Comparison of ENCODE assay signal across 8 cellular contexts in genomic region chr16:30032083-30032819, GRCh38. TPM values are rescaled to one million over a fixed set of nuclear protein-coding genes. Genes with fewer than 3 reads are reported as not detected.
DNase-seq lines count a peak whose midpoint lies in the region; ATAC-seq and TF ChIP-seq lines count a peak whose summit lies in the region.

No MANE protein-coding gene starts in this region.

- peak overlapping the region; percentile 8 for H3K4me3 Mint-ChIP-seq in activated CD4-positive, alpha-beta T cell treated with anti-CD3 and anti-CD28 coated beads for 36 hours

- H3K4me3 ChIP-seq in BLaER1 (no peak overlapping the region), HCT116 (replicated peaks in 1 of 2; ENCODE audit: low read depth in 1 of 2, low read length in 2 of 2) (no peak overlapping the region), stomach (no peak overlapping the region)

- peaks cover 38% of the 10 kb centered on the region for H3K27me3 Mint-ChIP-seq in activated CD4-positive, alpha-beta T cell treated with anti-CD3 and anti-CD28 coated beads for 36 hours

- H3K9me3 Mint-ChIP-seq in activated CD4-positive, alpha-beta T cell treated with anti-CD3 and anti-CD28 coated beads for 36 hours (ENCODE audit: low read depth): no peaks in the 10 kb centered on the region

- H3K9me3 ChIP-seq in BLaER1 (no peaks in the 10 kb centered on the region), HCT116 (ENCODE audit: control insufficient read depth in 1 of 2, insufficient read depth in 1 of 2, low read depth in 1 of 2, low read length in 2 of 2) (no peaks in the 10 kb centered on the region), stomach (no peaks in the 10 kb centered on the region)

- WGBS in stomach, 5 donors: 24 to 36% (median 26%) methylated on average over 10 to 12 of the region's 12 CpGs

- H2AFZ ChIP-seq in HCT116 (ENCODE audit: low read depth, low read length, poor library complexity, severe bottlenecking): no peak overlapping the region

- ATAC-seq in HCT116: peak; percentile 79
- ATAC-seq in activated CD4-positive, alpha-beta T cell treated with anti-CD3 and anti-CD28 coated beads for 36 hours: peak; percentile 62
- no peak for ATAC-seq in GM19023 (IDR thresholded peaks at IDR 0.05; ENCODE audit: unreplicated experiment)

- H3K4me2 ChIP-seq in BLaER1 (peak overlapping the region; percentile 55), HCT116 (ENCODE audit: low read length) (0 out of 2 replicates have a peak overlapping the region, but pooled peaks have one; percentile 15)

- no peaks in the 10 kb centered on the region for H3K9me2 ChIP-seq in HCT116 (ENCODE audit: insufficient read depth)

- TF ChIP-seq RAD21 in HCT116 (IDR thresholded peaks at IDR 0.05; ENCODE audit: low read depth): peak; percentile 95

- CTCF ChIA-PET in HCT116 (lab: Charles Lee): interaction anchor here (0.7 to 2.6 kb wide), 21 partner anchors 9 to 341 kb away, joined by 3 to 34 read pairs (median 3); partner anchors contain the start of genes PAGR1, SEZ6L2, TAOK2 and TBX6
- CTCF ChIA-PET in activated CD4-positive, alpha-beta T cell treated with anti-CD3 and anti-CD28 coated beads for 36 hours (lab: Charles Lee): interaction anchor here (0.6 to 4.5 kb wide), 37 partner anchors 7 to 352 kb away, joined by 3 to 22 read pairs (median 4); partner anchors contain the start of genes ALDOA, ASPHD1, C16orf92 and KCTD13

- H3K36me3 Mint-ChIP-seq in activated CD4-positive, alpha-beta T cell treated with anti-CD3 and anti-CD28 coated beads for 36 hours (ENCODE audit: low read depth): no peaks in the 10 kb centered on the region

- no peak overlapping the region for H3K27ac Mint-ChIP-seq in activated CD4-positive, alpha-beta T cell treated with anti-CD3 and anti-CD28 coated beads for 36 hours

- H3K36me3 ChIP-seq in BLaER1 (no peaks in the 10 kb centered on the region), HCT116 (ENCODE audit: control insufficient read depth in 1 of 2, insufficient read depth in 2 of 2, low read length in 2 of 2) (no peaks in the 10 kb centered on the region), stomach (no peaks in the 10 kb centered on the region)

- no TSS peak for BruUV-seq in HCT116 (replicated peaks; lab: Mats Ljungman, UMichigan)

- peaks cover 26% of the 10 kb centered on the region for H3K4me1 ChIP-seq in BLaER1
- peaks cover 0 to 5% of the 10 kb centered on the region in 2 experiments; a peak in 2 of 4 replicates for H3K4me1 ChIP-seq in HCT116 (ENCODE audit: control insufficient read depth in 1 of 2, insufficient read depth in 2 of 2, low read length in 2 of 2)
- peaks cover 7 to 12% (median 9%) of the 10 kb centered on the region in 4 donors for H3K4me1 ChIP-seq in stomach

- no peak overlapping the region for H3K9ac ChIP-seq in BLaER1
- no peak overlapping the region for H3K9ac ChIP-seq in HCT116 (ENCODE audit: low read length)

- no peaks in the 10 kb centered on the region for H3K79me2 ChIP-seq in HCT116 (ENCODE audit: insufficient read depth, low read length)

- intact Hi-C loops in HCT116 (cut with micrococcal nuclease): loop anchor here (1.0 to 2.0 kb wide), 2 partner anchors 332 to 339 kb away; no protein-coding TSS in a partner anchor
- intact Hi-C loops in activated CD4-positive, alpha-beta T cell treated with anti-CD3 and anti-CD28 coated beads for 36 hours (cut with DNase I, micrococcal nuclease): loop anchor here in 1 of 2 experiments (1.0 kb wide), 2 partner anchors 169 to 332 kb away; partner anchors contain the start of gene CDIPT
- intact Hi-C loops in stomach (cut with DNase I; ENCODE audit: low total_unique reads): no loop called here

- TF ChIP-seq CTCF in HCT116 (IDR thresholded peaks at IDR 0.05 in 2 of 3, conservative IDR thresholded peaks at IDR 0.05 in 1 of 3; ENCODE audit: borderline replicate concordance in 1 of 3, insufficient read depth in 1 of 3, low read depth in 2 of 3, low read length in 2 of 3): peak; percentile 86 to 97 (median 87)
- TF ChIP-seq CTCF in stomach (IDR thresholded peaks at IDR 0.05): peak in 4 of 7 experiments; percentile 33 to 63 (median 48)

- DNase-seq in HCT116 (ENCODE audit: low read depth, low spot score) (peak; percentile 58), NCI-H524 treated with DMSO at 0.1 percent for 48 hours (lab: John Stamatoyannopoulos, UW) (peak; percentile 68), dedifferentiated amniotic fluid mesenchymal stem cell (ENCODE audit: extremely low spot score) (peak; percentile 59), medulla oblongata (ENCODE audit: extremely low spot score) (peak; percentile 74), stomach (peak; percentile 48)
- DNase-seq in activated CD4-positive, alpha-beta T cell treated with anti-CD3 and anti-CD28 coated beads for 36 hours: peak; percentile 80

- H3K4me1 Mint-ChIP-seq in activated CD4-positive, alpha-beta T cell treated with anti-CD3 and anti-CD28 coated beads for 36 hours: peaks cover 8% of the 10 kb centered on the region

- no peak for TF ChIP-seq EP300 in stomach (IDR thresholded peaks at IDR 0.05)

- POLR2A ChIA-PET in HCT116 (lab: Charles Lee): interaction anchor here (0.7 kb wide), 2 partner anchors 59 to 91 kb away, joined by 3 to 4 read pairs; partner anchors contain the start of gene MAPK3
- POLR2A ChIA-PET in activated CD4-positive, alpha-beta T cell treated with anti-CD3 and anti-CD28 coated beads for 36 hours (lab: Charles Lee): no interaction called here

- H3K27me3 ChIP-seq in BLaER1: peaks cover 49% of the 10 kb centered on the region
- no peaks in the 10 kb centered on the region for H3K27me3 ChIP-seq in HCT116 (ENCODE audit: insufficient read depth, low read length)
- peaks cover 19 to 97% (median 70%) of the 10 kb centered on the region in 3 donors for H3K27me3 ChIP-seq in stomach

- RAD21 ChIA-PET in HCT116 (lab: Charles Lee; ENCODE audit: low non-redundant PET in 1 of 2, low total read pairs in 2 of 2, uncharacterized antibody in 2 of 2, unreplicated experiment in 2 of 2): interaction anchor here (0.5 to 2.5 kb wide), 6 partner anchors 184 to 341 kb away, joined by 3 to 11 read pairs (median 5); no protein-coding TSS in a partner anchor

- H3K27ac ChIP-seq in BLaER1: no peak overlapping the region
- no peak overlapping the region for H3K27ac ChIP-seq in HCT116 (ENCODE audit: low read depth, low read length)
- no peak overlapping the region for H3K27ac ChIP-seq in stomach

- peaks cover 22% of the 10 kb centered on the region; the same call in 1 of the 2 replicates for H4K20me1 ChIP-seq in BLaER1
- no peaks in the 10 kb centered on the region for H4K20me1 ChIP-seq in HCT116 (ENCODE audit: insufficient read depth)

- TF ChIP-seq POLR2A in HCT116 (IDR thresholded peaks at IDR 0.05; ENCODE audit: borderline replicate concordance, extremely low read depth, insufficient read depth, insufficient read length) (no peak), stomach (IDR thresholded peaks at IDR 0.05) (no peak)

TF ChIP-seq in HCT116, 20 proteins besides CTCF, POLR2A, EP300 and RAD21 (continues in another document):
- TF ChIP-seq SRF (IDR thresholded peaks at IDR 0.05; ENCODE audit: low read depth): no peak
- TF ChIP-seq EGR1 (IDR thresholded peaks at IDR 0.05; ENCODE audit: low read depth): no peak
- no peak for TF ChIP-seq EZH2 (IDR thresholded peaks at IDR 0.05)
- no peak for TF ChIP-seq YY1 (IDR thresholded peaks at IDR 0.05; ENCODE audit: extremely low read depth, insufficient replicate concordance, low read depth, low read length)
- TF ChIP-seq MAX (IDR thresholded peaks at IDR 0.05): no peak

RNA-seq across cellular contexts. Expression of gene TLCD3B, which starts 1.2 kb away (rescaled TPM):
- 1.0 TPM for total RNA-seq in HCT116 (2021; ENCODE audit: unreplicated experiment)
- 2.1 and 2.3 TPM in 2 replicates for polyA plus RNA-seq in HCT116 (2012)
- 1 to 10 TPM; 3.7 to 4.0 TPM for total RNA-seq in activated CD4-positive, alpha-beta T cell treated with anti-CD3 and anti-CD28 coated beads for 36 hours
- under 1 TPM in 1 of 5 donors, not detected in 4; 0.92 TPM for total RNA-seq in stomach
- under 1 TPM in 1 of 3 donors, not detected in 2; 0.18 TPM for polyA plus RNA-seq in stomach

RNA-seq across cellular contexts. Expression of gene C16orf92, which starts 9.3 kb away (rescaled TPM):
- total RNA-seq in HCT116 (2021; ENCODE audit: unreplicated experiment) (not detected), stomach (not detected)
- not detected in 2 replicates for polyA plus RNA-seq in HCT116 (2012)
- total RNA-seq in activated CD4-positive, alpha-beta T cell treated with anti-CD3 and anti-CD28 coated beads for 36 hours: not detected
- not detected for polyA plus RNA-seq in stomach

RNA-seq across cellular contexts. Expression of gene DOC2A, which starts 21.4 kb away (rescaled TPM):
- total RNA-seq in HCT116 (2021; ENCODE audit: unreplicated experiment): 17.3 TPM
- polyA plus RNA-seq in HCT116 (2012): 13.8 and 18.6 TPM in 2 replicates
- total RNA-seq in activated CD4-positive, alpha-beta T cell treated with anti-CD3 and anti-CD28 coated beads for 36 hours: 1 to 10 TPM in 1 of 2 experiments, under 1 TPM in 1; 0.69 to 1.3 TPM
- 10 to 100 TPM in 1 of 5 donors, under 1 TPM in 1, not detected in 3; 0.72 to 20.9 TPM for total RNA-seq in stomach
- polyA plus RNA-seq in stomach: 1 to 10 TPM in 1 of 3 donors, under 1 TPM in 1, not detected in 1; 0.75 to 2.8 TPM

RNA-seq across cellular contexts. Expression of gene ALDOA, which starts 33.3 kb away (rescaled TPM):
- total RNA-seq in HCT116 (2021; ENCODE audit: unreplicated experiment) (2,423 TPM), stomach (1,000 to 10,000 TPM in 1 of 5 donors, 100 to 1,000 TPM in 4; 180 to 2,515 (median 698) TPM)
- polyA plus RNA-seq in HCT116 (2012): 4,933 and 5,901 TPM in 2 replicates
- total RNA-seq in activated CD4-positive, alpha-beta T cell treated with anti-CD3 and anti-CD28 coated beads for 36 hours: 1,000 to 10,000 TPM; 2,482 to 3,644 TPM
- 1,000 to 10,000 TPM in 1 of 3 donors, 100 to 1,000 TPM in 2; 740 to 1,310 (median 887) TPM for polyA plus RNA-seq in stomach

RNA-seq across cellular contexts. Expression of gene INO80E, which starts 36.2 kb away (rescaled TPM):
- total RNA-seq in HCT116 (2021; ENCODE audit: unreplicated experiment): 89.8 TPM
- 53.7 and 76.2 TPM in 2 replicates for polyA plus RNA-seq in HCT116 (2012)
- total RNA-seq in activated CD4-positive, alpha-beta T cell treated with anti-CD3 and anti-CD28 coated beads for 36 hours: 100 to 1,000 TPM in 1 of 2 experiments, 10 to 100 TPM in 1; 80.1 to 106 TPM
- 100 to 1,000 TPM in 1 of 5 donors, 10 to 100 TPM in 3, 1 to 10 TPM in 1; 3.5 to 319 (median 18.2) TPM for total RNA-seq in stomach
- 100 to 1,000 TPM in 1 of 3 donors, 10 to 100 TPM in 2; 45.7 to 109 (median 59.0) TPM for polyA plus RNA-seq in stomach
